ENCODE assay signal across 10 cellular contexts in genomic region chr10:98055875-98056516, GRCh38. TPM values are rescaled to one million over a fixed set of nuclear protein-coding genes. Genes with fewer than 3 reads are reported as not detected.
DNase-seq lines count a peak whose midpoint lies in the region; ATAC-seq and TF ChIP-seq lines count a peak whose summit lies in the region.
"Had no signal": no experiment of that assay in that cellular context is flagged by ENCODE, and none has a peak within 500 bp of the region (broad histone marks: within the 10 kb centered on the region; RNA-seq: fewer than 3 reads in every experiment).

No MANE protein-coding gene starts in this region.

- DNase-seq in ELF-1 (ENCODE audit: low read depth, low spot score) (peak; percentile 49), HCT116 (ENCODE audit: low read depth, low spot score) (no peak), UCSD-AML1 (lab: John Stamatoyannopoulos, UW; ENCODE audit: unreplicated experiment) (peak; percentile 25), iPS-NIHi7 (ENCODE audit: extremely low spot score) (peak; percentile 71), cardiac septum (ENCODE audit: low spot score) (no peak), inferior parietal cortex (ENCODE audit: extremely low spot score) (no peak), SKM-1 (lab: John Stamatoyannopoulos, UW; ENCODE audit: unreplicated experiment) (no peak), glutamatergic neuron (no peak)
- DNase-seq: NCI-H1930 had no signal

- TF ChIP-seq POLR2A in HCT116 (IDR thresholded peaks at IDR 0.05; ENCODE audit: borderline replicate concordance, extremely low read depth, insufficient read depth, insufficient read length): no peak

- no peaks in the 10 kb centered on the region for H3K36me3 ChIP-seq in HCT116 (ENCODE audit: control insufficient read depth in 1 of 2, insufficient read depth in 2 of 2, low read length in 2 of 2)

- no peak overlapping the region for H2AFZ ChIP-seq in HCT116 (ENCODE audit: low read depth, low read length, poor library complexity, severe bottlenecking)

- CTCF ChIA-PET in HCT116 (lab: Charles Lee): no interaction called here

- H3K4me1 Mint-ChIP-seq in glutamatergic neuron (ENCODE audit: low read depth, unreplicated experiment): no peaks in the 10 kb centered on the region

- no peak for TF ChIP-seq RAD21 in HCT116 (IDR thresholded peaks at IDR 0.05; ENCODE audit: low read depth)

- no peak overlapping the region for H3K4me2 ChIP-seq in HCT116 (ENCODE audit: low read length)

- POLR2A ChIA-PET in HCT116 (lab: Charles Lee): no interaction called here

- H3K27ac ChIP-seq in HCT116 (ENCODE audit: low read depth, low read length): no peak overlapping the region

- H3K36me3 Mint-ChIP-seq in glutamatergic neuron (ENCODE audit: unreplicated experiment): no peaks in the 10 kb centered on the region

- RAD21 ChIA-PET in HCT116 (lab: Charles Lee; ENCODE audit: low non-redundant PET in 1 of 2, low total read pairs in 2 of 2, uncharacterized antibody in 2 of 2, unreplicated experiment in 2 of 2): no interaction called here

- no peak overlapping the region for H3K4me3 ChIP-seq in HCT116 (replicated peaks in 1 of 2; ENCODE audit: low read depth in 1 of 2, low read length in 2 of 2)

- no peak overlapping the region for H3K27ac Mint-ChIP-seq in glutamatergic neuron (ENCODE audit: unreplicated experiment)

- H3K4me1 ChIP-seq in HCT116 (ENCODE audit: control insufficient read depth in 1 of 2, insufficient read depth in 2 of 2, low read length in 2 of 2): no peaks in the 10 kb centered on the region

- no peaks in the 10 kb centered on the region for H3K9me2 ChIP-seq in HCT116 (ENCODE audit: insufficient read depth)

- H4K20me1 ChIP-seq in HCT116 (ENCODE audit: insufficient read depth): no peaks in the 10 kb centered on the region

- peaks cover 76% of the 10 kb centered on the region for H3K27me3 ChIP-seq in HCT116 (ENCODE audit: insufficient read depth, low read length)

- no TSS peak for BruUV-seq in HCT116 (replicated peaks; lab: Mats Ljungman, UMichigan)

- no peak overlapping the region for H3K9ac ChIP-seq in HCT116 (ENCODE audit: low read length)

- ATAC-seq in HCT116: no peak
- ATAC-seq: left lobe of liver had no signal

- TF ChIP-seq CTCF in HCT116 (IDR thresholded peaks at IDR 0.05 in 2 of 3, conservative IDR thresholded peaks at IDR 0.05 in 1 of 3; ENCODE audit: borderline replicate concordance in 1 of 3, insufficient read depth in 1 of 3, low read depth in 2 of 3, low read length in 2 of 3): no peak
- TF ChIP-seq CTCF in glutamatergic neuron (IDR thresholded peaks at IDR 0.05; ENCODE audit: partially characterized antibody, unreplicated experiment): no peak

- intact Hi-C loops in HCT116 (cut with micrococcal nuclease): no loop called here
- intact Hi-C loops in cardiac septum (cut with DNase I): no loop called here

- H3K27me3 Mint-ChIP-seq in glutamatergic neuron (ENCODE audit: unreplicated experiment): peaks cover 10% of the 10 kb centered on the region

- H3K9me3 ChIP-seq in HCT116 (ENCODE audit: control insufficient read depth in 1 of 2, insufficient read depth in 1 of 2, low read depth in 1 of 2, low read length in 2 of 2): no peaks in the 10 kb centered on the region

- H3K4me3 Mint-ChIP-seq in glutamatergic neuron (ENCODE audit: unreplicated experiment): no peak overlapping the region

- peaks cover 2% of the 10 kb centered on the region for H3K9me3 Mint-ChIP-seq in glutamatergic neuron (ENCODE audit: unreplicated experiment)

- no peaks in the 10 kb centered on the region for H3K79me2 ChIP-seq in HCT116 (ENCODE audit: insufficient read depth, low read length)

TF ChIP-seq in HCT116, 20 proteins besides CTCF, POLR2A, EP300 and RAD21:
- TF ChIP-seq REST (IDR thresholded peaks at IDR 0.05; ENCODE audit: low read depth) (peak; percentile 87), EZH2phosphoT487 (IDR thresholded peaks at IDR 0.05; ENCODE audit: borderline replicate concordance) (no peak)

RNA-seq across cellular contexts. Expression of gene CRTAC1, which starts 25.6 kb away (rescaled TPM):
- total RNA-seq in HCT116 (2021; ENCODE audit: unreplicated experiment) (0.20 TPM), cardiac septum (3.2 TPM), glutamatergic neuron (ENCODE audit: unreplicated experiment) (2.5 TPM)
- polyA plus RNA-seq in HCT116 (2012): 0.02 TPM in 1 of 2 replicates, not detected in the other

Comparison
In these comparisons a context has a peak if more than half of its experiments do, and no peak if none do; other contexts are left out.
1. DNase-seq: peak in ELF-1 (single experiment), UCSD-AML1 (single experiment) and iPS-NIHi7 (single experiment); none in HCT116 (single experiment), cardiac septum (single experiment), inferior parietal cortex (single experiment), SKM-1 (single experiment) and glutamatergic neuron (single experiment).